In genomic region chr9:115118471-115119156, GRCh38 we compare ENCODE assay signal across 9 cellular contexts. TPM values are rescaled to one million over a fixed set of nuclear protein-coding genes. Genes with fewer than 3 reads are reported as not detected.
DNase-seq lines count a peak whose midpoint lies in the region; ATAC-seq and TF ChIP-seq lines count a peak whose summit lies in the region.
"Had no signal": no experiment of that assay in that cellular context is flagged by ENCODE, and none has a peak within 500 bp of the region (broad histone marks: within the 10 kb centered on the region; RNA-seq: fewer than 3 reads in every experiment).

No MANE protein-coding gene starts in this region.

- ATAC-seq in T-helper 17 cell = no peak
- ATAC-seq in GM21717 (IDR thresholded peaks at IDR 0.05; ENCODE audit: unreplicated experiment) = no peak

- CTCF ChIA-PET in activated CD4-positive, alpha-beta T cell treated with anti-CD3 and anti-CD28 coated beads, Interleukin-2, amount 10 ng/mL, durations not matched to agents 7 days and 5 days (lab: Charles Lee) = no interaction called here

- H3F3A ChIP-seq in neural cell (ENCODE audit: insufficient read depth, low read length, poor library complexity, severe bottlenecking) = no peaks in the 10 kb centered on the region

- peak overlapping the region; percentile 59 to 77 (median 68) for H3K4me3 ChIP-seq in fibroblast of lung (replicated peaks in 1 of 4; ENCODE audit: control extremely low read depth in 1 of 4, insufficient read depth in 1 of 4, low read depth in 3 of 4, low read length in 4 of 4)
- peak overlapping the region; percentile 67 for H3K4me3 ChIP-seq in neural cell (ENCODE audit: low read length)
- H3K4me3 ChIP-seq: BLaER1 had no signal

- POLR2A ChIA-PET in activated CD4-positive, alpha-beta T cell treated with anti-CD3 and anti-CD28 coated beads, Interleukin-2, amount 10 ng/mL, durations not matched to agents 7 days and 5 days (lab: Charles Lee) = interaction anchor here (0.5 kb wide), 1 partner anchor 194 kb away, joined by 5 read pairs; no protein-coding TSS in a partner anchor

- H3K4me2 ChIP-seq in fibroblast of lung (ENCODE audit: extremely low read depth, insufficient read depth, low read length) = peak overlapping the region; percentile 82
- peak overlapping the region; percentile 65 for H3K4me2 ChIP-seq in neural cell (ENCODE audit: low read length)
- H3K4me2 ChIP-seq: BLaER1 had no signal

- TF ChIP-seq RAD21 in neural cell (conservative IDR thresholded peaks at IDR 0.05) = no peak

- H3K4me1 Mint-ChIP-seq in T-helper 17 cell = peaks cover 3% of the 10 kb centered on the region
- no peaks in the 10 kb centered on the region for H3K4me1 Mint-ChIP-seq in activated CD4-positive, alpha-beta T cell treated with anti-CD3 and anti-CD28 coated beads, Interleukin-2, amount 10 ng/mL, durations not matched to agents 7 days and 5 days

- TF ChIP-seq CTCF in fibroblast of lung (conservative IDR thresholded peaks at IDR 0.05 in 1 of 2, IDR thresholded peaks at IDR 0.05 in 1 of 2; ENCODE audit: low read depth in 1 of 2, low read length in 2 of 2) (no peak), neural cell (IDR thresholded peaks at IDR 0.05; ENCODE audit: poor library complexity, severe bottlenecking) (no peak)

- peaks cover 8% of the 10 kb centered on the region for H3K4me1 ChIP-seq in fibroblast of lung (ENCODE audit: control insufficient read depth, extremely low read depth, insufficient read depth, low read length)
- H3K4me1 ChIP-seq: BLaER1 had no signal

- H3K9me2 ChIP-seq in neural cell (ENCODE audit: insufficient read depth, low read length) = no peaks in the 10 kb centered on the region

- H3K36me3 ChIP-seq in fibroblast of lung (ENCODE audit: control insufficient read depth, insufficient read depth, low read length) (peaks cover 3% of the 10 kb centered on the region), neural cell (ENCODE audit: insufficient read depth, low read length) (no peaks in the 10 kb centered on the region)
- H3K36me3 ChIP-seq: BLaER1 had no signal

- peak overlapping the region; percentile 27 for H2AFZ ChIP-seq in fibroblast of lung (ENCODE audit: low read length)
- H2AFZ ChIP-seq in neural cell (ENCODE audit: low read depth, low read length) = peak overlapping the region; percentile 12

- H4K20me1 ChIP-seq in fibroblast of lung (ENCODE audit: control insufficient read depth, extremely low read depth, insufficient read depth, low read length) (no peaks in the 10 kb centered on the region), neural cell (ENCODE audit: insufficient read depth) (no peaks in the 10 kb centered on the region)
- H4K20me1 ChIP-seq: BLaER1 had no signal

- H3K9ac ChIP-seq in fibroblast of lung (ENCODE audit: insufficient read depth, low read length) (peak overlapping the region; percentile 70), neural cell (ENCODE audit: low read length) (peak overlapping the region; percentile 37)
- H3K9ac ChIP-seq: BLaER1 had no signal

- no peaks in the 10 kb centered on the region for H3K9me3 Mint-ChIP-seq in activated CD4-positive, alpha-beta T cell treated with anti-CD3 and anti-CD28 coated beads, Interleukin-2, amount 10 ng/mL, durations not matched to agents 7 days and 5 days

- H3K36me3 Mint-ChIP-seq in T-helper 17 cell (ENCODE audit: low read depth) = peaks cover 1% of the 10 kb centered on the region
- no peaks in the 10 kb centered on the region for H3K36me3 Mint-ChIP-seq in activated CD4-positive, alpha-beta T cell treated with anti-CD3 and anti-CD28 coated beads, Interleukin-2, amount 10 ng/mL, durations not matched to agents 7 days and 5 days (ENCODE audit: low read depth)

- H3K27me3 ChIP-seq in fibroblast of lung (ENCODE audit: control insufficient read depth, insufficient read depth, low read length) (no peaks in the 10 kb centered on the region), neural cell (ENCODE audit: insufficient read depth, low read depth, low read length) (peaks cover 21% of the 10 kb centered on the region)

- no peak overlapping the region for H3K27ac Mint-ChIP-seq in T-helper 17 cell
- no peak overlapping the region for H3K27ac Mint-ChIP-seq in activated CD4-positive, alpha-beta T cell treated with anti-CD3 and anti-CD28 coated beads, Interleukin-2, amount 10 ng/mL, durations not matched to agents 7 days and 5 days

- H3K79me2 ChIP-seq in fibroblast of lung (ENCODE audit: control insufficient read depth, insufficient read depth, low read length) = peaks cover 33% of the 10 kb centered on the region
- H3K79me2 ChIP-seq in neural cell (replicated peaks; ENCODE audit: insufficient read depth, low read length) = no peaks in the 10 kb centered on the region

- TF ChIP-seq EP300 in neural cell (conservative IDR thresholded peaks at IDR 0.05; ENCODE audit: poor library complexity, severe bottlenecking) = no peak

- DNase-seq in NCI-H510A treated with DMSO at 0.1 percent for 48 hours (lab: John Stamatoyannopoulos, UW) (peak; percentile 14), NCI-H510A (lab: John Stamatoyannopoulos, UW) (no peak), RKO (ENCODE audit: low spot score) (peak; percentile 80), fibroblast of lung (ENCODE audit: low read depth in 2 of 2) (peak; percentile 88 to 94), T-helper 17 cell (no peak)
- DNase-seq in activated CD4-positive, alpha-beta T cell treated with anti-CD3 and anti-CD28 coated beads, Interleukin-2, amount 10 ng/mL, durations not matched to agents 7 days and 5 days = no peak

- H3K27ac ChIP-seq in fibroblast of lung (ENCODE audit: insufficient read depth, low read length) (peak overlapping the region; percentile 90), neural cell (ENCODE audit: low read length) (no peak overlapping the region)
- H3K27ac ChIP-seq: BLaER1 had no signal

- peaks cover 90% of the 10 kb centered on the region for H3K27me3 Mint-ChIP-seq in T-helper 17 cell
- H3K27me3 Mint-ChIP-seq in activated CD4-positive, alpha-beta T cell treated with anti-CD3 and anti-CD28 coated beads, Interleukin-2, amount 10 ng/mL, durations not matched to agents 7 days and 5 days = peaks cover 81% of the 10 kb centered on the region

- H3K9me3 ChIP-seq in fibroblast of lung (ENCODE audit: control insufficient read depth, insufficient read depth, low read depth, low read length) = no peaks in the 10 kb centered on the region
- H3K9me3 ChIP-seq in neural cell (ENCODE audit: low read length) = no peaks in the 10 kb centered on the region
- H3K9me3 ChIP-seq in T-helper 17 cell (ENCODE audit: control insufficient read depth, low read length, poor library complexity, severe bottlenecking) = no peaks in the 10 kb centered on the region
- H3K9me3 ChIP-seq: BLaER1 had no signal

- no peak overlapping the region for H3K4me3 Mint-ChIP-seq in T-helper 17 cell
- H3K4me3 Mint-ChIP-seq in activated CD4-positive, alpha-beta T cell treated with anti-CD3 and anti-CD28 coated beads, Interleukin-2, amount 10 ng/mL, durations not matched to agents 7 days and 5 days = no peak overlapping the region

TF ChIP-seq in neural cell, 6 proteins besides CTCF, POLR2A, EP300 and RAD21:
- no peak for TF ChIP-seq REST (IDR thresholded peaks at IDR 0.05; ENCODE audit: borderline replicate concordance)
- no peak for TF ChIP-seq POLR2AphosphoS5 (IDR thresholded peaks at IDR 0.05)
- TF ChIP-seq TAF1 (IDR thresholded peaks at IDR 0.05; ENCODE audit: low read depth) = no peak
- no peak for TF ChIP-seq EZH2 (IDR thresholded peaks at IDR 0.05; ENCODE audit: borderline replicate concordance, insufficient read depth, low read length, poor library complexity, severe bottlenecking)
- no peak for TF ChIP-seq SMC3 (conservative IDR thresholded peaks at IDR 0.05; ENCODE audit: poor library complexity)
- no peak for TF ChIP-seq MXI1 (conservative IDR thresholded peaks at IDR 0.05; ENCODE audit: poor library complexity, severe bottlenecking)

RNA-seq across cellular contexts. Expression of gene TNC, which starts 0.7 kb away (rescaled TPM):
- total RNA-seq in fibroblast of lung (457 and 560 TPM in 2 replicates), T-helper 17 cell (not detected)
- polyA plus RNA-seq in fibroblast of lung (227 and 340 TPM in 2 replicates), neural cell (0.52 and 2.1 TPM in 2 replicates)
- 211 and 288 TPM in 2 replicates for polyA plus RNA-seq in fibroblast of lung (2012)
- polyA minus RNA-seq in fibroblast of lung (ENCODE audit: low replicate concordance) (619 and 991 TPM in 2 replicates), neural cell (0.69 and 0.73 TPM in 2 replicates)
- total RNA-seq in activated CD4-positive, alpha-beta T cell treated with anti-CD3 and anti-CD28 coated beads, Interleukin-2, amount 10 ng/mL, durations not matched to agents 7 days and 5 days = under 1 TPM in 1 of 2 experiments, not detected in 1; 0.12 TPM

Comparison
In these comparisons a context has a peak if more than half of its experiments do, and no peak if none do; other contexts are left out.
1. DNase-seq: peak in NCI-H510A treated with DMSO at 0.1 percent for 48 hours (single experiment), RKO (single experiment) and fibroblast of lung (2 of 2); none in NCI-H510A (single experiment), T-helper 17 cell (0 of 3) and activated CD4-positive, alpha-beta T cell treated with anti-CD3 and anti-CD28 coated beads, Interleukin-2, amount 10 ng/mL, durations not matched to agents 7 days and 5 days (single experiment).
2. RNA of gene TNC, which starts 0.7 kb away (total RNA-seq): 457 to 560 TPM in fibroblast of lung; 0.12 TPM in activated CD4-positive, alpha-beta T cell treated with anti-CD3 and anti-CD28 coated beads, Interleukin-2, amount 10 ng/mL, durations not matched to agents 7 days and 5 days and not detected in T-helper 17 cell; every median in the first group is over 100 times any median in the second.